ENCODE assay signal across 8 cellular contexts in the genomic region with DNA sequence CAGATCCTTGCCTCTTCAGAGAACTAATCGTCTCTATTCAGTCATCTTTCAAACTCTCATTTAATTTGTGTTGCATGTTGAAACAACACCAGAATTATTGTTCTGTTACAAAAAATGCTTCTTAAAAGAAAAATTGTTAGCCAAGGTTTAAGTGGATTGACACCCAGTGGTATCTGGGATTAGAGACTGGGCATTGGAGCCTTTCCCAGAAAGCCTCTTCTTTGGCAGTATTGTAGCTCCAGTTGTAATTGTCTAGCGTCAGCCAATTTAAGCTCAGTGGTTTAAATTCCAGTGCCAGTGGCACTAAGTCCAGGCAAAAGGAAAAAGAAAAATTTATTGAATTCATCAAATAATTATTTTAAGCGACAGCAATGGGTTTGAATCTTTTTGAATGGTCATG. TPM values are rescaled to one million over a fixed set of nuclear protein-coding genes. Genes with fewer than 3 reads are reported as not detected.
DNase-seq lines count a peak whose midpoint lies in the region; ATAC-seq and TF ChIP-seq lines count a peak whose summit lies in the region.

No MANE protein-coding gene starts in this region.

- peaks cover 4% of the 10 kb centered on the region for H3K36me3 Mint-ChIP-seq in activated CD4-positive, alpha-beta memory T cell treated with anti-CD3 and anti-CD28 coated beads for 36 hours

- H3K4me1 Mint-ChIP-seq in activated CD4-positive, alpha-beta memory T cell treated with anti-CD3 and anti-CD28 coated beads for 36 hours (ENCODE audit: low read depth) = peaks cover 17% of the 10 kb centered on the region

- TF ChIP-seq CTCF in heart right ventricle (IDR thresholded peaks at IDR 0.05) (no peak), gastrocnemius medialis (IDR thresholded peaks at IDR 0.05 in 4 of 5, conservative IDR thresholded peaks at IDR 0.05 in 1 of 5) (no peak)

- no peaks in the 10 kb centered on the region for H3K9me2 ChIP-seq in GM23248 (ENCODE audit: insufficient read depth)

- no peaks in the 10 kb centered on the region for H3K27me3 Mint-ChIP-seq in activated CD4-positive, alpha-beta memory T cell treated with anti-CD3 and anti-CD28 coated beads for 36 hours

- H3K27ac Mint-ChIP-seq in activated CD4-positive, alpha-beta memory T cell treated with anti-CD3 and anti-CD28 coated beads for 36 hours = peak overlapping the region; percentile 99

- H3K4me2 ChIP-seq in GM23248 (ENCODE audit: unreplicated experiment) = peak overlapping the region; percentile 99

- no peaks in the 10 kb centered on the region for H4K20me1 ChIP-seq in GM23248 (ENCODE audit: insufficient read depth)

- H3K4me3 ChIP-seq in GM23248 (peak overlapping the region; percentile 87), heart right ventricle (peak overlapping the region; percentile 69 to 96 (median 84)), gastrocnemius medialis (peak overlapping the region; percentile 68 to 99 (median 80))

- H3K9ac ChIP-seq in GM23248 = peak overlapping the region; percentile 89

- H3K27me3 ChIP-seq in GM23248 (replicated peaks; ENCODE audit: insufficient read depth) (no peaks in the 10 kb centered on the region), heart right ventricle (no peaks in the 10 kb centered on the region), gastrocnemius medialis (no peaks in the 10 kb centered on the region)

- H2AFZ ChIP-seq in GM23248 = peak overlapping the region; percentile 99

- no peaks in the 10 kb centered on the region for H3K9me3 ChIP-seq in GM23248 (ENCODE audit: low read depth)
- H3K9me3 ChIP-seq in heart right ventricle = no peaks in the 10 kb centered on the region
- no peaks in the 10 kb centered on the region for H3K9me3 ChIP-seq in gastrocnemius medialis

- CTCF ChIA-PET in activated CD4-positive, alpha-beta memory T cell treated with anti-CD3 and anti-CD28 coated beads for 36 hours (lab: Charles Lee) = no interaction called here

- H3K36me3 ChIP-seq in GM23248 (ENCODE audit: low read depth) (peaks cover 13% of the 10 kb centered on the region), heart right ventricle (peaks cover 0 to 38% (median 0%) of the 10 kb centered on the region in 9 donors), gastrocnemius medialis (peaks cover 0 to 10% of the 10 kb centered on the region in 2 donors)

- 1 to 4% methylated on average over 3 of the region's 3 CpGs for WGBS in GM23248 (ENCODE audit: low coverage in 1 of 2, low lambda C conversion rate in 2 of 2, missing lambda C conversion rate in 2 of 2), 2 experiments
- 25 to 28% methylated on average over 3 of the region's 3 CpGs for WGBS in heart right ventricle, 2 donors

- H3K27ac ChIP-seq in GM23248 (peak overlapping the region; percentile 78), heart right ventricle (peak overlapping the region in 9 of 10 donors; percentile 90 to 99 (median 95)), gastrocnemius medialis (peak overlapping the region; percentile 93 to 99 (median 96))

- H3K4me1 ChIP-seq in GM23248 (ENCODE audit: insufficient read depth) = peaks cover 16% of the 10 kb centered on the region; the same call in 1 of the 2 replicates
- H3K4me1 ChIP-seq in heart right ventricle = peaks cover 2 to 30% (median 22%) of the 10 kb centered on the region in 9 donors
- peaks cover 19 to 24% of the 10 kb centered on the region in 2 donors for H3K4me1 ChIP-seq in gastrocnemius medialis

- no peak for TF ChIP-seq POLR2A in gastrocnemius medialis (IDR thresholded peaks at IDR 0.05)

- H3K4me3 Mint-ChIP-seq in activated CD4-positive, alpha-beta memory T cell treated with anti-CD3 and anti-CD28 coated beads for 36 hours = peak overlapping the region; percentile 97

- ATAC-seq in heart right ventricle (peak in 2 of 8 donors; percentile 27 to 36), gastrocnemius medialis (no peak), HG03135 (IDR thresholded peaks at IDR 0.05; ENCODE audit: unreplicated experiment) (no peak), HG02610 (IDR thresholded peaks at IDR 0.05; ENCODE audit: unreplicated experiment) (no peak), GM21390 (IDR thresholded peaks at IDR 0.05; ENCODE audit: unreplicated experiment) (no peak)

- intact Hi-C loops in activated CD4-positive, alpha-beta memory T cell treated with anti-CD3 and anti-CD28 coated beads for 36 hours (cut with micrococcal nuclease) = no loop called here
- intact Hi-C loops in heart right ventricle (cut with DNase I) = loop anchor here in 2 of 10 donors (5.0 kb wide), 2 partner anchors 347 to 367 kb away; no protein-coding TSS in a partner anchor
- intact Hi-C loops in gastrocnemius medialis (cut with DNase I; ENCODE audit: low total_unique reads) = loop anchor here (5.0 to 10.0 kb wide), 2 partner anchors 370 to 667 kb away; partner anchors contain the start of genes HEBP2 and PERP

- H3F3A ChIP-seq in GM23248 (ENCODE audit: insufficient read depth) = no peaks in the 10 kb centered on the region

- peak; percentile 55 for DNase-seq in GM23248
- DNase-seq in activated CD4-positive, alpha-beta memory T cell treated with anti-CD3 and anti-CD28 coated beads for 36 hours = no peak
- DNase-seq in heart right ventricle = peak in 1 of 2 donors; percentile 31
- DNase-seq in gastrocnemius medialis = no peak
- no peak for DNase-seq in KBM-7

- POLR2A ChIA-PET in activated CD4-positive, alpha-beta memory T cell treated with anti-CD3 and anti-CD28 coated beads for 36 hours (lab: Charles Lee) = no interaction called here

- peaks cover 22% of the 10 kb centered on the region for H3K79me2 ChIP-seq in GM23248 (ENCODE audit: insufficient read depth)

- in situ Hi-C loops in GM23248 (cut with MboI) = loop anchor here (25.0 kb wide), 1 partner anchor 337 kb away; no protein-coding TSS in a partner anchor
- in situ Hi-C loops in gastrocnemius medialis (cut with MboI; ENCODE audit: low sequenced_read_pairs in 4 of 4) = loop anchor here (10.0 to 25.0 kb wide), 6 partner anchors 80 to 662 kb away; partner anchors contain the start of genes HEBP2 (in 1 of the 4) and PERP (in 1 of the 4)
- in situ Hi-C loops in KBM-7 (cut with MboI; ENCODE audit: low pct_unique_long_range_greater_than_20kb, low sequenced_read_pairs) = no loop called here

- no peaks in the 10 kb centered on the region for H3K9me3 Mint-ChIP-seq in activated CD4-positive, alpha-beta memory T cell treated with anti-CD3 and anti-CD28 coated beads for 36 hours

RNA-seq across cellular contexts. Expression of gene CCDC28A, which starts 0.8 kb away (rescaled TPM):
- total RNA-seq in GM23248 (2014; rRNA removed; shearing (Covaris generic)) = 10.4 and 18.2 TPM in 2 replicates
- 14.6 and 15.9 TPM in 2 replicates for polyA plus RNA-seq in GM23248 (2016; fragmentation: Nextera tagmentation; extraction: Ambion mirVana)
- total RNA-seq in activated CD4-positive, alpha-beta memory T cell treated with anti-CD3 and anti-CD28 coated beads for 36 hours = 10 to 100 TPM; 17.9 to 18.8 TPM
- 10 to 100 TPM in 3 of 10 donors, 1 to 10 TPM in 7; 4.9 to 15.6 (median 9.5) TPM for total RNA-seq in heart right ventricle
- polyA plus RNA-seq in heart right ventricle = 10 to 100 TPM in 1 of 2 donors, 1 to 10 TPM in 1; 7.9 to 25.4 TPM
- total RNA-seq in gastrocnemius medialis = 1 to 10 TPM; 4.6 to 8.4 (median 5.6) TPM

RNA-seq across cellular contexts. Expression of gene ECT2L, which starts 21.5 kb away (rescaled TPM):
- total RNA-seq in GM23248 (2014; rRNA removed; shearing (Covaris generic)) = not detected in 2 replicates
- polyA plus RNA-seq in GM23248 (2016; fragmentation: Nextera tagmentation; extraction: Ambion mirVana) (not detected in 2 replicates), heart right ventricle (1 to 10 TPM in 1 of 2 donors, under 1 TPM in 1; 0.28 to 1.2 TPM)
- not detected for total RNA-seq in activated CD4-positive, alpha-beta memory T cell treated with anti-CD3 and anti-CD28 coated beads for 36 hours
- total RNA-seq in heart right ventricle (1 to 10 TPM; 1.2 to 9.9 (median 4.0) TPM), gastrocnemius medialis (not detected)
